ENCODE assay signal across 8 cellular contexts in genomic region chr7:149742075-149742701, GRCh38. TPM values are rescaled to one million over a fixed set of nuclear protein-coding genes. Genes with fewer than 3 reads are reported as not detected.
A peak's percentile ranks its signal among the peaks of the same experiment; 100 is the strongest.
DNase-seq lines count a peak whose midpoint lies in the region; ATAC-seq and TF ChIP-seq lines count a peak whose summit lies in the region.

No MANE protein-coding gene starts in this region.

- peak overlapping the region; percentile 75 for H3K4me3 Mint-ChIP-seq in CD8-positive, alpha-beta T cell
- peak overlapping the region; percentile 61 for H3K4me3 Mint-ChIP-seq in activated naive CD4-positive, alpha-beta T cell treated with anti-CD3 and anti-CD28 coated beads for 36 hours

- peak; percentile 71 for ATAC-seq in CD8-positive, alpha-beta T cell
- ATAC-seq in GM21515 (IDR thresholded peaks at IDR 0.05; ENCODE audit: unreplicated experiment) (peak; percentile 76), omental fat pad (ENCODE audit: low FRiP score) (peak; percentile 83)

- CTCF ChIA-PET in CD8-positive, alpha-beta T cell (lab: Charles Lee): interaction anchor here (0.6 to 2.5 kb wide), 30 partner anchors 9 to 1044 kb away, joined by 3 to 31 read pairs (median 4); a partner anchor contains a TSS
- CTCF ChIA-PET in activated naive CD4-positive, alpha-beta T cell treated with anti-CD3 and anti-CD28 coated beads for 36 hours (lab: Charles Lee): interaction anchor here (0.7 to 3.7 kb wide), 25 partner anchors 9 to 242 kb away, joined by 3 to 60 read pairs (median 4); no protein-coding TSS in a partner anchor

- H3K27me3 ChIP-seq in CD8-positive, alpha-beta T cell (ENCODE audit: insufficient read depth, low read length): peaks cover 12% of the 10 kb centered on the region

- H3K36me3 Mint-ChIP-seq in CD8-positive, alpha-beta T cell: no peaks in the 10 kb centered on the region
- H3K36me3 Mint-ChIP-seq in activated naive CD4-positive, alpha-beta T cell treated with anti-CD3 and anti-CD28 coated beads for 36 hours (ENCODE audit: low read depth): no peaks in the 10 kb centered on the region

- H3K27me3 Mint-ChIP-seq in CD8-positive, alpha-beta T cell (ENCODE audit: low read depth): peaks cover 34% of the 10 kb centered on the region
- peaks cover 34% of the 10 kb centered on the region for H3K27me3 Mint-ChIP-seq in activated naive CD4-positive, alpha-beta T cell treated with anti-CD3 and anti-CD28 coated beads for 36 hours (ENCODE audit: low read depth)

- POLR2A ChIA-PET in CD8-positive, alpha-beta T cell (lab: Charles Lee): interaction anchor here (0.9 kb wide), 1 partner anchor 79 kb away, joined by 3 read pairs; no protein-coding TSS in a partner anchor

- H3K4me1 ChIP-seq in CD8-positive, alpha-beta T cell (ENCODE audit: insufficient read depth, low read length): peaks cover 11% of the 10 kb centered on the region

- no peak overlapping the region for H3K27ac ChIP-seq in CD8-positive, alpha-beta T cell (ENCODE audit: low read depth, low read length)

- no peak overlapping the region for H3K27ac Mint-ChIP-seq in CD8-positive, alpha-beta T cell
- H3K27ac Mint-ChIP-seq in activated naive CD4-positive, alpha-beta T cell treated with anti-CD3 and anti-CD28 coated beads for 36 hours: no peak overlapping the region

- H3K9me3 ChIP-seq in CD8-positive, alpha-beta T cell (ENCODE audit: low read length): no peaks in the 10 kb centered on the region

- peaks cover 11% of the 10 kb centered on the region for H3K4me1 Mint-ChIP-seq in CD8-positive, alpha-beta T cell (ENCODE audit: low read depth)
- H3K4me1 Mint-ChIP-seq in activated naive CD4-positive, alpha-beta T cell treated with anti-CD3 and anti-CD28 coated beads for 36 hours (ENCODE audit: low read depth): peaks cover 11% of the 10 kb centered on the region

- peak; percentile 25 to 77 (median 51) for DNase-seq in CD8-positive, alpha-beta T cell
- DNase-seq in LHCN-M2 (ENCODE audit: low read depth) (peak; percentile 55), SIG-M5 (lab: John Stamatoyannopoulos, UW) (peak; percentile 1), glomerular visceral epithelial cell (ENCODE audit: extremely low spot score) (peak; percentile 63), omental fat pad (ENCODE audit: low spot score) (peak; percentile 51), superior temporal gyrus (ENCODE audit: extremely low spot score) (peak; percentile 90)
- DNase-seq in activated naive CD4-positive, alpha-beta T cell treated with anti-CD3 and anti-CD28 coated beads for 36 hours: peak; percentile 71

- H3K4me3 ChIP-seq in CD8-positive, alpha-beta T cell (ENCODE audit: low read depth, low read length): peak overlapping the region; percentile 33

- intact Hi-C loops in CD8-positive, alpha-beta T cell (cut with DNase I, micrococcal nuclease): loop anchor here in 1 of 2 experiments (10.0 kb wide), 1 partner anchor 53 kb away; no protein-coding TSS in a partner anchor
- intact Hi-C loops in activated naive CD4-positive, alpha-beta T cell treated with anti-CD3 and anti-CD28 coated beads for 36 hours (cut with micrococcal nuclease): loop anchor here (1.0 to 5.0 kb wide), 5 partner anchors 27 to 245 kb away; partner anchors contain the start of gene ZNF746

- H3K36me3 ChIP-seq in CD8-positive, alpha-beta T cell (ENCODE audit: insufficient read depth, low read length): no peaks in the 10 kb centered on the region

- TF ChIP-seq CTCF in CD8-positive, alpha-beta T cell (IDR thresholded peaks at IDR 0.05): peak; percentile 90
- TF ChIP-seq CTCF in omental fat pad (IDR thresholded peaks at IDR 0.05): peak in 1 of 3 donors; percentile 78

- H3K9me3 Mint-ChIP-seq in CD8-positive, alpha-beta T cell: no peaks in the 10 kb centered on the region
- H3K9me3 Mint-ChIP-seq in activated naive CD4-positive, alpha-beta T cell treated with anti-CD3 and anti-CD28 coated beads for 36 hours: no peaks in the 10 kb centered on the region

RNA-seq across cellular contexts. Expression of gene ZNF467, which starts 31.2 kb away (rescaled TPM):
- total RNA-seq in CD8-positive, alpha-beta T cell: 1 to 10 TPM; 2.2 to 2.5 TPM
- total RNA-seq in LHCN-M2 (2014; rRNA removed) (0.26 TPM in 1 of 2 replicates, not detected in the other), omental fat pad (10 to 100 TPM in 1 of 4 donors, 1 to 10 TPM in 3; 4.2 to 15.8 (median 7.0) TPM)
- 0.07 TPM for polyA plus RNA-seq in LHCN-M2 (2012)
- under 1 TPM; 0.47 to 0.93 TPM for total RNA-seq in activated naive CD4-positive, alpha-beta T cell treated with anti-CD3 and anti-CD28 coated beads for 36 hours

Comparison
In these comparisons a context has a peak if more than half of its experiments do, and no peak if none do; other contexts are left out.
1. DNase-seq: peak in every context shown above with its lines; median percentile 90 in superior temporal gyrus; 71 in activated naive CD4-positive, alpha-beta T cell treated with anti-CD3 and anti-CD28 coated beads for 36 hours; 63 in glomerular visceral epithelial cell; 55 in LHCN-M2; 51 in CD8-positive, alpha-beta T cell; 51 in omental fat pad; 1 in SIG-M5.